In genomic region chr10:23294638-23295247, GRCh38 we compare ENCODE assay signal across 10 cellular contexts. TPM values are rescaled to one million over a fixed set of nuclear protein-coding genes. Genes with fewer than 3 reads are reported as not detected.
A peak's percentile ranks its signal among the peaks of the same experiment; 100 is the strongest.
DNase-seq lines count a peak whose midpoint lies in the region; ATAC-seq and TF ChIP-seq lines count a peak whose summit lies in the region.
"Had no signal": no experiment of that assay in that cellular context is flagged by ENCODE, and none has a peak within 500 bp of the region (broad histone marks: within the 10 kb centered on the region; RNA-seq: fewer than 3 reads in every experiment).

No MANE protein-coding gene starts in this region.

- H3K36me3 ChIP-seq in cardiac muscle cell (no peaks in the 10 kb centered on the region), tibial nerve (no peaks in the 10 kb centered on the region)

- TF ChIP-seq CTCF in cardiac muscle cell (IDR thresholded peaks at IDR 0.05; ENCODE audit: low read depth, low read length) = peak; percentile 60
- peak in 3 of 5 experiments; percentile 15 to 39 (median 30) for TF ChIP-seq CTCF in tibial nerve (IDR thresholded peaks at IDR 0.05)

- no peaks in the 10 kb centered on the region for H3K4me1 ChIP-seq in cardiac muscle cell (ENCODE audit: low read depth)
- H3K4me1 ChIP-seq in tibial nerve = peaks cover 0 to 5% (median 0%) of the 10 kb centered on the region in 4 donors

- TF ChIP-seq EP300 in tibial nerve (IDR thresholded peaks at IDR 0.05) = no peak

- H3K9me3 ChIP-seq in cardiac muscle cell (ENCODE audit: low read depth) (no peaks in the 10 kb centered on the region), tibial nerve (no peaks in the 10 kb centered on the region)

- no peak for TF ChIP-seq POLR2A in tibial nerve (IDR thresholded peaks at IDR 0.05)

- H3K4me3 ChIP-seq in cardiac muscle cell = no peak overlapping the region
- no peak overlapping the region for H3K4me3 ChIP-seq in tibial nerve

- intact Hi-C loops in left cardiac atrium (cut with DNase I) = no loop called here

- H3K27me3 ChIP-seq in cardiac muscle cell = peaks cover 11% of the 10 kb centered on the region
- H3K27me3 ChIP-seq in tibial nerve = peaks cover 0 to 10% of the 10 kb centered on the region in 2 donors

- 47 to 51% methylated on average over 5 of the region's 5 CpGs for WGBS in tibial nerve, 2 donors

- DNase-seq in cardiac muscle cell (ENCODE audit: low read depth in 1 of 2, low spot score in 1 of 2) (peak; percentile 15 to 38), left cardiac atrium (no peak), RKO (ENCODE audit: low spot score) (peak; percentile 49), fibroblast of peridontal ligament (ENCODE audit: extremely low read depth) (peak; percentile 29), tibial nerve (ENCODE audit: low spot score in 2 of 2) (no peak)
- DNase-seq: small intestine had no signal

- ATAC-seq in left cardiac atrium (no peak), GM21390 (IDR thresholded peaks at IDR 0.05; ENCODE audit: unreplicated experiment) (no peak), HG03521 (IDR thresholded peaks at IDR 0.05; ENCODE audit: unreplicated experiment) (no peak), GM18517 (IDR thresholded peaks at IDR 0.05; ENCODE audit: unreplicated experiment) (no peak)

- H3K27ac ChIP-seq in cardiac muscle cell (no peak overlapping the region), tibial nerve (no peak overlapping the region)

RNA-seq across cellular contexts. Expression of gene C10orf67, which starts 49.9 kb away (rescaled TPM):
- 0.11 and 0.33 TPM in 2 replicates for total RNA-seq in cardiac muscle cell
- 0.16 TPM in 1 of 2 replicates, not detected in the other for polyA plus RNA-seq in cardiac muscle cell
- total RNA-seq in left cardiac atrium = under 1 TPM; 0.10 to 0.27 TPM
- total RNA-seq in tibial nerve = 1 to 10 TPM in 1 of 4 donors, under 1 TPM in 3; 0.30 to 1.6 (median 0.64) TPM
- total RNA-seq: activated T-helper 2 cell treated with anti-CD3 and anti-CD28 coated beads, Interferon-gamma antibody, Interleukin-2, Interleukin-4, amounts not matched to agents 10 μg/mL and 5 μg/mL and 100 μg/mL, durations not matched to agents 14 hours and 24 hours and 36 hours had no signal

Comparison
In these comparisons a context has a peak if more than half of its experiments do, and no peak if none do; other contexts are left out.
1. DNase-seq: peak in cardiac muscle cell (2 of 2), RKO (single experiment) and fibroblast of peridontal ligament (single experiment); none in left cardiac atrium (single experiment) and tibial nerve (0 of 2).